In the genomic region with DNA sequence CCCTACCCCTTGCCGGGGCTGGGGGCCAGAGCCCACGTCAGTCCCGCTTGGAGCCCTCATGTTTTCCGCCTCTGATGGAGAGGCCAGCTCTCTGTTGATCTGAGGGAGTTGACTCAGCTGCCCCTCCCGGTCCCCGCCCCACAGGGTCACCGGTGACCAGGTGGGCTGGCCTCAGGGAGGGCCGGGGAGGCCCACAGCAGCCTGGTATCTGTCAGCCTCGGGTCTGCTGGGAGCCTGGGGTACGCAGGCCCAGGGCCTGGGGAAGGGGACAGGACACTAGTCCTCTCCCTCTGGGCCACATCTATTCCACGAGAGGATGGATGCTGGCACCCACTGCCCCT, we compare ENCODE assay signal across 1 cellular context.
TF ChIP-seq lines count a peak whose summit lies in the region.

No MANE protein-coding gene starts in this region.

TF ChIP-seq in IMR-90, 13 proteins besides CTCF, POLR2A, EP300 and RAD21 (continued from another document):
- TF ChIP-seq, protein P1, sequence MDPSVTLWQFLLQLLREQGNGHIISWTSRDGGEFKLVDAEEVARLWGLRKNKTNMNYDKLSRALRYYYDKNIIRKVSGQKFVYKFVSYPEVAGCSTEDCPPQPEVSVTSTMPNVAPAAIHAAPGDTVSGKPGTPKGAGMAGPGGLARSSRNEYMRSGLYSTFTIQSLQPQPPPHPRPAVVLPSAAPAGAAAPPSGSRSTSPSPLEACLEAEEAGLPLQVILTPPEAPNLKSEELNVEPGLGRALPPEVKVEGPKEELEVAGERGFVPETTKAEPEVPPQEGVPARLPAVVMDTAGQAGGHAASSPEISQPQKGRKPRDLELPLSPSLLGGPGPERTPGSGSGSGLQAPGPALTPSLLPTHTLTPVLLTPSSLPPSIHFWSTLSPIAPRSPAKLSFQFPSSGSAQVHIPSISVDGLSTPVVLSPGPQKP (IDR thresholded peaks at IDR 0.05; ENCODE audit: borderline replicate concordance, low read depth, low read length) = no peak
- TF ChIP-seq SMC3 (IDR thresholded peaks at IDR 0.05; ENCODE audit: low read depth, low read length) (no peak), NFE2L2 (IDR thresholded peaks at IDR 0.05; ENCODE audit: low read depth, low read length) (no peak), MAFK (IDR thresholded peaks at IDR 0.05; ENCODE audit: low read depth, low read length) (no peak)
TF ChIP-seq in IMR-90: peak in this region for 0.
